23 cellular contexts compared by ENCODE assay signal in the genomic region with DNA sequence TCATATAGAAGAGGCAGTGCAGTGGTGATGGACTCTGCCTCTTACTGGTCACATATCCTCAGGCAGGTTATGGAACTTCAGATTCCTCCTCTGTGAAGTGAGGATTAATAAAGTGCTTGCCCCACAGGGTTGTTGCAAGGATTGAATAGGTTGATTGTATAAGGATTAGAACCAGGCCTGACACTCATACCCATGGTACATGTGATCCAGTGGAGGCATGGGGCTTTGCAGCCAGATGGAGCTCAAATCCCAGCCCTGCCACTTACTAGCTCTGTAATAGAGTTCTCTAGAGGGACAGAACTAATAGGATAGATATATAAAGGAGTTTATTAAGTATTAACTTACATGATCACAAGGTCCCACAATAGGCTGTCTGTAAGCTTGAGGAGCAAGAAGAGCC.
"Had no signal": no experiment of that assay in that cellular context is flagged by ENCODE, and none has a peak within 500 bp of the region (broad histone marks: within the 10 kb centered on the region; RNA-seq: fewer than 3 reads in every experiment).

No MANE protein-coding gene starts in this region.

- H3K4me1 Mint-ChIP-seq: naive thymus-derived CD4-positive, alpha-beta T cell; stimulated activated naive B cell treated with anti-CD40 and anti-IgM and Interleukin-4, amounts not matched to agents 10 μg/mL and 1 μg/mL and 100 μg/mL, for 72 hours; stimulated activated naive CD8-positive, alpha-beta T cell treated with anti-CD3 and anti-CD28 coated beads, Interleukin-15, amount 100 ng/mL, for 72 hours had no signal

- H3K9me3 Mint-ChIP-seq: naive thymus-derived CD4-positive, alpha-beta T cell; nephron progenitor cell; stimulated activated naive B cell treated with anti-CD40 and anti-IgM and Interleukin-4, amounts not matched to agents 10 μg/mL and 1 μg/mL and 100 μg/mL, for 72 hours; stimulated activated naive CD8-positive, alpha-beta T cell treated with anti-CD3 and anti-CD28 coated beads, Interleukin-15, amount 100 ng/mL, for 72 hours had no signal

- ATAC-seq: gastroesophageal sphincter; left cardiac atrium; lower lobe of right lung; naive thymus-derived CD4-positive, alpha-beta T cell; right cardiac atrium; stimulated activated naive B cell treated with anti-CD40 and anti-IgM and Interleukin-4, amounts not matched to agents 10 μg/mL and 1 μg/mL and 100 μg/mL, for 72 hours; stimulated activated naive CD8-positive, alpha-beta T cell treated with anti-CD3 and anti-CD28 coated beads, Interleukin-15, amount 100 ng/mL, for 72 hours had no signal

- H3K9me3 ChIP-seq: esophagus muscularis mucosa, gastroesophageal sphincter, left ventricle myocardium inferior, lower lobe of right lung, neutrophil, thoracic aorta, transverse colon had no signal

- H3K27ac ChIP-seq: coronary artery, epithelial cell of prostate, esophagus muscularis mucosa, gastroesophageal sphincter, hepatocyte, left ventricle myocardium inferior, lower lobe of right lung, neutrophil, thoracic aorta, transverse colon had no signal

- DNase-seq: central memory CD4-positive, alpha-beta T cell; effector memory CD4-positive, alpha-beta T cell; kidney; left cardiac atrium; left ventricle myocardium inferior; lower lobe of right lung; mesendoderm; naive thymus-derived CD4-positive, alpha-beta T cell; nephron progenitor cell; right cardiac atrium; small intestine; stimulated activated CD4-positive, alpha-beta T cell treated with anti-CD3 and anti-CD28 coated beads, Interleukin-4, amount 100 ng/mL, for 1 hour; stimulated activated CD8-positive, alpha-beta memory T cell treated with anti-CD3 and anti-CD28 coated beads, Interleukin-4, amount 100 ng/mL, for 48 hours; stimulated activated naive B cell treated with anti-CD40 and anti-IgM and Interleukin-4, amounts not matched to agents 10 μg/mL and 1 μg/mL and 100 μg/mL, for 72 hours; stimulated activated naive CD8-positive, alpha-beta T cell treated with anti-CD3 and anti-CD28 coated beads, Interleukin-15, amount 100 ng/mL, for 72 hours; transverse colon had no signal

- H3K27me3 ChIP-seq: esophagus muscularis mucosa, gastroesophageal sphincter, hepatocyte, neutrophil, transverse colon had no signal

- H3K27ac Mint-ChIP-seq: nephron progenitor cell; stimulated activated naive B cell treated with anti-CD40 and anti-IgM and Interleukin-4, amounts not matched to agents 10 μg/mL and 1 μg/mL and 100 μg/mL, for 72 hours; stimulated activated naive CD8-positive, alpha-beta T cell treated with anti-CD3 and anti-CD28 coated beads, Interleukin-15, amount 100 ng/mL, for 72 hours had no signal

- H3K4me3 ChIP-seq: coronary artery, esophagus muscularis mucosa, gastroesophageal sphincter, hepatocyte, left ventricle myocardium inferior, lower lobe of right lung, thoracic aorta, transverse colon had no signal

- H3K4me1 ChIP-seq: gastroesophageal sphincter, left ventricle myocardium inferior, lower lobe of right lung, transverse colon had no signal

- H3K36me3 Mint-ChIP-seq: naive thymus-derived CD4-positive, alpha-beta T cell; stimulated activated naive B cell treated with anti-CD40 and anti-IgM and Interleukin-4, amounts not matched to agents 10 μg/mL and 1 μg/mL and 100 μg/mL, for 72 hours had no signal

- H3K27me3 Mint-ChIP-seq: stimulated activated naive CD8-positive, alpha-beta T cell treated with anti-CD3 and anti-CD28 coated beads, Interleukin-15, amount 100 ng/mL, for 72 hours had no signal

- H3K36me3 ChIP-seq: esophagus muscularis mucosa, gastroesophageal sphincter, left ventricle myocardium inferior, lower lobe of right lung, neutrophil, thoracic aorta, transverse colon had no signal

- H3K4me3 Mint-ChIP-seq: naive thymus-derived CD4-positive, alpha-beta T cell; nephron progenitor cell; stimulated activated naive B cell treated with anti-CD40 and anti-IgM and Interleukin-4, amounts not matched to agents 10 μg/mL and 1 μg/mL and 100 μg/mL, for 72 hours; stimulated activated naive CD8-positive, alpha-beta T cell treated with anti-CD3 and anti-CD28 coated beads, Interleukin-15, amount 100 ng/mL, for 72 hours had no signal
